In genomic region chr17:33688771-33689170, GRCh38 we compare ENCODE assay signal across 6 cellular contexts.
"Had no signal": no experiment of that assay in that cellular context is flagged by ENCODE, and none has a peak within 500 bp of the region (broad histone marks: within the 10 kb centered on the region; RNA-seq: fewer than 3 reads in every experiment).

No MANE protein-coding gene starts in this region.

- DNase-seq: GM23248, GOT3, H7, HFFc6 had no signal

- H3K9me3 ChIP-seq: HAP-1 had no signal

- H3K36me3 ChIP-seq: HAP-1 had no signal

- H3K9ac ChIP-seq: GM23248 had no signal

- H3K4me3 ChIP-seq: GM23248, HAP-1 had no signal

- H3K4me1 ChIP-seq: HAP-1 had no signal

- H3K27ac ChIP-seq: GM23248, HL-60 had no signal

- H2AFZ ChIP-seq: GM23248 had no signal
